8 cellular contexts compared by ENCODE assay signal in genomic region chr9:37486616-37487544, GRCh38. TPM values are rescaled to one million over a fixed set of nuclear protein-coding genes. Genes with fewer than 3 reads are reported as not detected.
A peak's percentile ranks its signal among the peaks of the same experiment; 100 is the strongest.
DNase-seq lines count a peak whose midpoint lies in the region; ATAC-seq and TF ChIP-seq lines count a peak whose summit lies in the region.

No MANE protein-coding gene starts in this region.

- H3K4me3 Mint-ChIP-seq in CD14-positive monocyte, result peak overlapping the region; percentile 88 to 93

- DNase-seq in CD14-positive monocyte (ENCODE audit: low spot score) (no peak), HuH-7.5 (ENCODE audit: low spot score) (peak; percentile 25), amniotic epithelial cell (ENCODE audit: low read depth) (peak; percentile 96), hepatic stellate cell (ENCODE audit: low spot score) (peak; percentile 70), sciatic nerve (ENCODE audit: low spot score) (no peak), DMS153 treated with DMSO at 0.1 percent for 48 hours (lab: John Stamatoyannopoulos, UW; ENCODE audit: unreplicated experiment) (no peak)
- DNase-seq in activated effector memory CD4-positive, alpha-beta T cell treated with anti-CD3 and anti-CD28 coated beads, Interleukin-2, amount 50 U/mL, for 16 hours, result no peak

- ATAC-seq in sciatic nerve (peak; percentile 65), GM18517 (IDR thresholded peaks at IDR 0.05; ENCODE audit: unreplicated experiment) (no peak)

- H3K9me3 Mint-ChIP-seq in CD14-positive monocyte, result no peaks in the 10 kb centered on the region

- peak overlapping the region in 5 of 7 donors; percentile 24 to 92 (median 83) for H3K27ac Mint-ChIP-seq in CD14-positive monocyte

- TF ChIP-seq CTCF in CD14-positive monocyte (IDR thresholded peaks at IDR 0.05), result no peak

- intact Hi-C loops in CD14-positive monocyte (cut with micrococcal nuclease) (loop anchor here (10.0 kb wide), 3 partner anchors 318 to 418 kb away; partner anchors contain the start of genes DCAF10 (in 1 of the 2), SLC25A51 (in 1 of the 2) and ZCCHC7 (in 1 of the 2)), sciatic nerve (cut with DNase I) (no loop called here)

- peaks cover 0 to 5% (median 2%) of the 10 kb centered on the region in 3 donors for H3K27me3 Mint-ChIP-seq in CD14-positive monocyte (ENCODE audit: low read depth in 3 of 3)

- H3K36me3 Mint-ChIP-seq in CD14-positive monocyte, result peaks cover 21% of the 10 kb centered on the region in 2 donors

- peaks cover 23% of the 10 kb centered on the region for H3K4me1 Mint-ChIP-seq in CD14-positive monocyte

RNA-seq across cellular contexts. Expression of gene POLR1E, which starts 1.1 kb away (rescaled TPM):
- polyA plus RNA-seq in CD14-positive monocyte, result 1 to 10 TPM; 2.3 to 2.4 TPM
- total RNA-seq in sciatic nerve, result 19.4 TPM

RNA-seq across cellular contexts. Expression of gene ZBTB5, which starts 21.6 kb away (rescaled TPM):
- 1 to 10 TPM in 1 of 2 donors, under 1 TPM in 1; 0.58 to 1.4 TPM for polyA plus RNA-seq in CD14-positive monocyte
- 11.3 TPM for total RNA-seq in sciatic nerve

Comparison
In these comparisons a context has a peak if more than half of its experiments do, and no peak if none do; other contexts are left out.
1. DNase-seq: peak in HuH-7.5 (single experiment), amniotic epithelial cell (single experiment) and hepatic stellate cell (single experiment); none in CD14-positive monocyte (single experiment), sciatic nerve (single experiment), DMS153 treated with DMSO at 0.1 percent for 48 hours (single experiment) and activated effector memory CD4-positive, alpha-beta T cell treated with anti-CD3 and anti-CD28 coated beads, Interleukin-2, amount 50 U/mL, for 16 hours (single experiment).